ENCODE assay signal across 2 cellular contexts in genomic region chr9:4686112-4686511, GRCh38.
TF ChIP-seq lines count a peak whose summit lies in the region.

No MANE protein-coding gene starts in this region.

TF ChIP-seq in GM12891, 5 proteins besides CTCF, POLR2A, EP300 and RAD21:
- TF ChIP-seq PAX5 (IDR thresholded peaks at IDR 0.05; ENCODE audit: insufficient read depth, low read length, severe bottlenecking) (no peak), SPI1 (IDR thresholded peaks at IDR 0.05; ENCODE audit: low read depth, low read length) (no peak), POU2F2 (IDR thresholded peaks at IDR 0.05; ENCODE audit: low read depth, low read length) (no peak), TAF1 (IDR thresholded peaks at IDR 0.05; ENCODE audit: low read depth, low read length) (no peak), POLR2AphosphoS5 (IDR thresholded peaks at IDR 0.05; ENCODE audit: low read depth, low read length) (no peak)
TF ChIP-seq in GM12891: peak in this region for 0.

TF ChIP-seq in SK-N-SH, 30 proteins besides CTCF, POLR2A, EP300 and RAD21:
- no peak for TF ChIP-seq TEAD4 (IDR thresholded peaks at IDR 0.05; ENCODE audit: borderline replicate concordance, insufficient read depth)
- TF ChIP-seq JUND (IDR thresholded peaks at IDR 0.05) = peak; percentile 28; the same call in 1 of the 2 replicates
TF ChIP-seq in SK-N-SH: peak in this region for 1.
